8 cellular contexts compared by ENCODE assay signal in genomic region chr2:62014102-62014501, GRCh38.
DNase-seq lines count a peak whose midpoint lies in the region; ATAC-seq and TF ChIP-seq lines count a peak whose summit lies in the region.

No MANE protein-coding gene starts in this region.

- H3K79me2 ChIP-seq in smooth muscle cell (ENCODE audit: low read depth), result no peaks in the 10 kb centered on the region

- H2AFZ ChIP-seq in smooth muscle cell (ENCODE audit: low read depth), result no peak overlapping the region

- no peak for ATAC-seq in activated T-cell treated with anti-CD3 and anti-CD28 coated beads, Interleukin-2, amount 50 U/mL, for 4 hours
- ATAC-seq in esophagus mucosa, result no peak

- H3K9me3 Mint-ChIP-seq in activated T-cell treated with anti-CD3 and anti-CD28 coated beads, Interleukin-2, amount 50 U/mL, for 4 hours, result no peaks in the 10 kb centered on the region

- no peaks in the 10 kb centered on the region for H3F3A ChIP-seq in smooth muscle cell (ENCODE audit: low read depth)

- no peak overlapping the region for H3K9ac ChIP-seq in muscle layer of colon (ENCODE audit: low read length)
- no peak overlapping the region for H3K9ac ChIP-seq in smooth muscle cell (ENCODE audit: low read depth)

- 73% methylated on average over 2 of the region's 2 CpGs for WGBS in smooth muscle cell (ENCODE audit: low lambda C conversion rate)

- H3K9me3 ChIP-seq in muscle layer of colon (ENCODE audit: low read length), result no peaks in the 10 kb centered on the region
- H3K9me3 ChIP-seq in smooth muscle cell (replicated peaks; ENCODE audit: low read depth), result no peaks in the 10 kb centered on the region

- H3K27me3 Mint-ChIP-seq in activated T-cell treated with anti-CD3 and anti-CD28 coated beads, Interleukin-2, amount 50 U/mL, for 4 hours (ENCODE audit: low read depth), result no peaks in the 10 kb centered on the region

- no peak for TF ChIP-seq CTCF in smooth muscle cell (IDR thresholded peaks at IDR 0.05; ENCODE audit: borderline replicate concordance, insufficient read depth, poor library complexity, severe bottlenecking)

- peaks cover 6% of the 10 kb centered on the region for H3K36me3 Mint-ChIP-seq in activated T-cell treated with anti-CD3 and anti-CD28 coated beads, Interleukin-2, amount 50 U/mL, for 4 hours (ENCODE audit: insufficient read depth)

- H3K27ac ChIP-seq in muscle layer of colon (ENCODE audit: low read depth, low read length) (peak overlapping the region; percentile 25), smooth muscle cell (ENCODE audit: low read depth) (no peak overlapping the region)

- H3K4me1 ChIP-seq in muscle layer of colon (ENCODE audit: insufficient read depth, low read length), result peaks cover 10% of the 10 kb centered on the region
- no peaks in the 10 kb centered on the region for H3K4me1 ChIP-seq in smooth muscle cell (ENCODE audit: low read depth)

- no peak overlapping the region for H3K4me2 ChIP-seq in smooth muscle cell

- H3K27me3 ChIP-seq in muscle layer of colon (ENCODE audit: control insufficient read depth in 1 of 2, insufficient read depth in 2 of 2, low read length in 2 of 2), result no peaks in the 10 kb centered on the region
- H3K27me3 ChIP-seq in smooth muscle cell (ENCODE audit: low read depth), result no peaks in the 10 kb centered on the region

- H3K4me3 ChIP-seq in muscle layer of colon (ENCODE audit: low read depth in 1 of 2, low read length in 2 of 2) (no peak overlapping the region), smooth muscle cell (no peak overlapping the region)

- H4K20me1 ChIP-seq in smooth muscle cell (ENCODE audit: low read depth), result no peaks in the 10 kb centered on the region

- H3K36me3 ChIP-seq in muscle layer of colon (ENCODE audit: insufficient read depth, low read length), result no peaks in the 10 kb centered on the region
- no peaks in the 10 kb centered on the region for H3K36me3 ChIP-seq in smooth muscle cell (ENCODE audit: low read depth)

- peak; percentile 97 for DNase-seq in DMS 273 (lab: John Stamatoyannopoulos, UW; ENCODE audit: unreplicated experiment)
- DNase-seq in NCI-H446 treated with DMSO at 0.1 percent for 48 hours (lab: John Stamatoyannopoulos, UW), result peak; percentile 99
- peak; percentile 30 for DNase-seq in epidermal melanocyte (ENCODE audit: insufficient read length, low spot score)
- DNase-seq in smooth muscle cell (lab: John Stamatoyannopoulos, UW; ENCODE audit: unreplicated experiment), result no peak
- DNase-seq in NCI-H1436 treated with DMSO at 0.1 percent for 48 hours (lab: John Stamatoyannopoulos, UW), result no peak
- no peak for DNase-seq in activated T-cell treated with anti-CD3 and anti-CD28 coated beads, Interleukin-2, amount 50 U/mL, for 4 hours

- H3K4me3 Mint-ChIP-seq in activated T-cell treated with anti-CD3 and anti-CD28 coated beads, Interleukin-2, amount 50 U/mL, for 4 hours, result no peak overlapping the region

- H3K4me1 Mint-ChIP-seq in activated T-cell treated with anti-CD3 and anti-CD28 coated beads, Interleukin-2, amount 50 U/mL, for 4 hours (ENCODE audit: low read depth), result peaks cover 2% of the 10 kb centered on the region

Comparison
In these comparisons a context has a peak if more than half of its experiments do, and no peak if none do; other contexts are left out.
1. DNase-seq: peak in DMS 273 (single experiment), NCI-H446 treated with DMSO at 0.1 percent for 48 hours (single experiment) and epidermal melanocyte (single experiment); none in smooth muscle cell (single experiment), NCI-H1436 treated with DMSO at 0.1 percent for 48 hours (single experiment) and activated T-cell treated with anti-CD3 and anti-CD28 coated beads, Interleukin-2, amount 50 U/mL, for 4 hours (single experiment).